ENCODE assay signal across 21 cellular contexts in genomic region chr14:45120109-45120508, GRCh38. TPM values are rescaled to one million over a fixed set of nuclear protein-coding genes. Genes with fewer than 3 reads are reported as not detected.
A peak's percentile ranks its signal among the peaks of the same experiment; 100 is the strongest.
DNase-seq lines count a peak whose midpoint lies in the region; ATAC-seq, FAIRE-seq and TF ChIP-seq lines count a peak whose summit lies in the region.
"Had no signal": no experiment of that assay in that cellular context is flagged by ENCODE, and none has a peak within 500 bp of the region (broad histone marks: within the 10 kb centered on the region; RNA-seq: fewer than 3 reads in every experiment).

No MANE protein-coding gene starts in this region.

- H3K27ac ChIP-seq in Karpas-422 (ENCODE audit: low read length): 0 out of 2 replicates have a peak overlapping the region, but pooled peaks have one; percentile 8
- H3K27ac ChIP-seq: A549, BLaER1, SK-N-MC had no signal

- peaks cover 7% of the 10 kb centered on the region for H3K4me1 ChIP-seq in Karpas-422 (ENCODE audit: low read length)
- H3K4me1 ChIP-seq: BLaER1 had no signal

- H3K9me2 ChIP-seq in Karpas-422 (replicated peaks; ENCODE audit: insufficient read depth, low read length): no peaks in the 10 kb centered on the region

- no peak overlapping the region for H3K4me2 ChIP-seq in Karpas-422 (ENCODE audit: low read depth, low read length, poor library complexity, severe bottlenecking)
- H3K4me2 ChIP-seq: A549, BLaER1 had no signal

- H3K36me3 ChIP-seq in Karpas-422 (ENCODE audit: insufficient read depth, low read length) (peaks cover 76% of the 10 kb centered on the region), bronchial epithelial cell (ENCODE audit: control insufficient read depth, insufficient read depth, low read length) (peaks cover 9% of the 10 kb centered on the region)

- H3K27ac Mint-ChIP-seq in T-helper 17 cell: peak overlapping the region; percentile 24
- H3K27ac Mint-ChIP-seq: CD8-positive, alpha-beta T cell had no signal

- H3K27me3 ChIP-seq in Karpas-422 (ENCODE audit: low read length) (no peaks in the 10 kb centered on the region), bronchial epithelial cell (ENCODE audit: control insufficient read depth, insufficient read depth, low read length) (no peaks in the 10 kb centered on the region)
- H3K27me3 ChIP-seq: BLaER1, MG63 had no signal

- H2AFZ ChIP-seq in Karpas-422 (ENCODE audit: low read length): no peak overlapping the region

- ATAC-seq in T-helper 17 cell: no peak
- no peak for ATAC-seq in GM19452 (IDR thresholded peaks at IDR 0.05; ENCODE audit: unreplicated experiment)
- ATAC-seq in HG02981 (IDR thresholded peaks at IDR 0.05; ENCODE audit: unreplicated experiment): no peak
- ATAC-seq: A549; CD8-positive, alpha-beta T cell had no signal

- H3K79me2 ChIP-seq in Karpas-422 (ENCODE audit: low read length): peaks cover 56% of the 10 kb centered on the region

- H4K20me1 ChIP-seq in Karpas-422 (ENCODE audit: insufficient read depth, low read depth, low read length): no peaks in the 10 kb centered on the region
- H4K20me1 ChIP-seq: BLaER1 had no signal

- no peak for TF ChIP-seq CTCF in bronchial epithelial cell (IDR thresholded peaks at IDR 0.05; ENCODE audit: insufficient read depth, low read length, severe bottlenecking)

- H3K4me1 Mint-ChIP-seq in T-helper 17 cell: peaks cover 4% of the 10 kb centered on the region

- H3K4me3 Mint-ChIP-seq in T-helper 17 cell: no peak overlapping the region
- H3K4me3 Mint-ChIP-seq: CD8-positive, alpha-beta T cell had no signal

- no peak for TF ChIP-seq POLR2A in GM12891 (IDR thresholded peaks at IDR 0.05; ENCODE audit: low read depth, low read length)

- no peaks in the 10 kb centered on the region for H3K27me3 Mint-ChIP-seq in T-helper 17 cell

- FAIRE-seq in GM12891 (lab: Jason Lieb, UNC): no peak
- no peak for FAIRE-seq in bronchial epithelial cell (lab: Jason Lieb, UNC)
- FAIRE-seq: A549, H1 had no signal

- no peaks in the 10 kb centered on the region for H3K9me3 ChIP-seq in Karpas-422 (ENCODE audit: low read length)
- H3K9me3 ChIP-seq in T-helper 17 cell (ENCODE audit: control insufficient read depth, low read length, poor library complexity, severe bottlenecking): no peaks in the 10 kb centered on the region
- H3K9me3 ChIP-seq: A549, BLaER1, MG63 had no signal

- H3K4me3 ChIP-seq in Karpas-422 (ENCODE audit: low read length): no peak overlapping the region
- H3K4me3 ChIP-seq in bronchial epithelial cell (ENCODE audit: low read depth, low read length): no peak overlapping the region
- H3K4me3 ChIP-seq: A549, BLaER1, MG63, SK-N-MC had no signal

- H3K36me3 Mint-ChIP-seq in T-helper 17 cell (ENCODE audit: low read depth): peaks cover 3% of the 10 kb centered on the region

- H3K9ac ChIP-seq in Karpas-422 (ENCODE audit: low read length): no peak overlapping the region
- H3K9ac ChIP-seq: BLaER1 had no signal

- DNase-seq in GM12891 (ENCODE audit: insufficient read length, low spot score) (no peak), Karpas-422 (no peak), T-helper 17 cell (no peak), bronchial epithelial cell (ENCODE audit: low read depth) (peak; percentile 19), Ammon's horn (ENCODE audit: low spot score) (no peak)
- DNase-seq: CD8-positive, alpha-beta T cell; DMS53; EL; Kasumi-1; MG63; NCI-H1092 treated with DMSO at 0.1 percent for 48 hours; NCI-H2081; NCI-H2171 treated with DMSO at 0.1 percent for 48 hours; NCI-H446 treated with DMSO at 0.1 percent for 48 hours; SHP77 had no signal

TF ChIP-seq in GM12891, 5 proteins besides CTCF, POLR2A, EP300 and RAD21:
- TF ChIP-seq PAX5 (IDR thresholded peaks at IDR 0.05; ENCODE audit: insufficient read depth, low read length, severe bottlenecking): no peak
- TF ChIP-seq POLR2AphosphoS5 (IDR thresholded peaks at IDR 0.05; ENCODE audit: low read depth, low read length): no peak
- peak; percentile 40; the same call in 1 of the 2 replicates for TF ChIP-seq SPI1 (IDR thresholded peaks at IDR 0.05; ENCODE audit: low read depth, low read length)
- no peak for TF ChIP-seq TAF1 (IDR thresholded peaks at IDR 0.05; ENCODE audit: low read depth, low read length)
- no peak for TF ChIP-seq POU2F2 (IDR thresholded peaks at IDR 0.05; ENCODE audit: low read depth, low read length)
TF ChIP-seq in GM12891: peak in this region for 1.

RNA-seq across cellular contexts. Expression of gene FKBP3, which starts 14.2 kb away (rescaled TPM):
- polyA plus RNA-seq in GM12891 (2012; ENCODE audit: low read depth, missing spikeins): 112 TPM
- total RNA-seq in Karpas-422 (2014; rRNA removed; shearing (Covaris generic); ENCODE audit: low replicate concordance): 63.2 and 89.8 TPM in 2 replicates
- total RNA-seq in T-helper 17 cell (10 to 100 TPM; 30.1 to 31.4 TPM), bronchial epithelial cell (14.0 and 27.9 TPM in 2 replicates)

RNA-seq across cellular contexts. Expression of gene FANCM, which starts 15.6 kb away (rescaled TPM):
- polyA plus RNA-seq in GM12891 (2012; ENCODE audit: low read depth, missing spikeins): 3.0 TPM
- 22.7 and 32.2 TPM in 2 replicates for total RNA-seq in Karpas-422 (2014; rRNA removed; shearing (Covaris generic); ENCODE audit: low replicate concordance)
- total RNA-seq in T-helper 17 cell: 1 to 10 TPM; 7.9 to 8.9 TPM
- 2.3 and 2.9 TPM in 2 replicates for total RNA-seq in bronchial epithelial cell

RNA-seq across cellular contexts. Expression of gene PRPF39, which starts 36.2 kb away (rescaled TPM):
- polyA plus RNA-seq in GM12891 (2012; ENCODE audit: low read depth, missing spikeins): 19.9 TPM
- 69.6 and 142 TPM in 2 replicates for total RNA-seq in Karpas-422 (2014; rRNA removed; shearing (Covaris generic); ENCODE audit: low replicate concordance)
- total RNA-seq in T-helper 17 cell (10 to 100 TPM; 62.7 to 65.5 TPM), bronchial epithelial cell (23.4 and 26.9 TPM in 2 replicates)
